Comparison of ENCODE assay signal across 36 cellular contexts in the genomic region with DNA sequence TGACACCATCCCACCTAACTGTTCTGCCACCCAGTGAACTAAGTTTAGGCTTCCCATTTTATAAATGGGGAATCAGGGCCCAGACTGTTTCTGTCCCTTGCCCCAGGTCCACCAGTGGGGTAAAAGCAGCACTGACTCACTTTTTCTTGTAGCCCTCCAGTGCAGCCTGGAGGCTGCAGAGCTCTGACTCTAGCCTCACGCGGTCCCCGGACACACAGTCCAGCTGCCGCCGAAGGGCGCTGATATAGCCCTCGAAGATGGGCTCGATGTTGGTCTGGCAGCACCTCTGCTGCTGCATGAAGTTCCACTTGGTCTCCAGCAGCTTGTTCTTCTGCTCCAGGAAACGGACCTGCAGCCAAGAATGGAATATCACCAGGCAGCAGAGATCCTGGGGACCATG. TPM values are rescaled to one million over a fixed set of nuclear protein-coding genes. Genes with fewer than 3 reads are reported as not detected.
"Had no signal": no experiment of that assay in that cellular context is flagged by ENCODE, and none has a peak within 500 bp of the region (broad histone marks: within the 10 kb centered on the region; RNA-seq: fewer than 3 reads in every experiment).

No MANE protein-coding gene starts in this region.

- H3K4me3 Mint-ChIP-seq: naive B cell; natural killer cell; nephron; neural progenitor cell; stimulated activated effector memory CD8-positive, alpha-beta T cell treated with anti-CD3 and anti-CD28 coated beads, Interleukin-12 subunit alpha, Interleukin-12 subunit beta, amount 100 ng/mL, for 72 hours; stimulated activated naive B cell treated with anti-CD40 and anti-IgM and Interleukin-4, amounts not matched to agents 10 μg/mL and 1 μg/mL and 100 μg/mL, for 72 hours; stimulated activated naive CD8-positive, alpha-beta T cell treated with anti-CD3 and anti-CD28 coated beads, Interleukin-15, Interleukin-2, amounts not matched to agents 100 ng/mL and 50 ng/mL, for 24 hours had no signal

- H3K36me3 Mint-ChIP-seq: natural killer cell; neural progenitor cell; stimulated activated effector memory CD8-positive, alpha-beta T cell treated with anti-CD3 and anti-CD28 coated beads, Interleukin-12 subunit alpha, Interleukin-12 subunit beta, amount 100 ng/mL, for 72 hours had no signal

- FAIRE-seq: urothelium cell line had no signal

- DNase-seq: naive B cell; natural killer cell; nucleus accumbens; ovary; right lobe of liver; stimulated activated CD4-positive, alpha-beta T cell treated with anti-CD3 and anti-CD28 coated beads, Interleukin-15, amount 100 ng/mL, for 24 hours; stimulated activated CD4-positive, alpha-beta T cell treated with anti-CD3 and anti-CD28 coated beads, Interleukin-2, amount 100 ng/mL, for 24 hours; stimulated activated CD4-positive, alpha-beta T cell treated with anti-CD3 and anti-CD28 coated beads, Interleukin-2, amount 100 ng/mL, for 48 hours; stimulated activated CD4-positive, alpha-beta T cell treated with anti-CD3 and anti-CD28 coated beads, Interleukin-4, amount 100 ng/mL, for 24 hours; stimulated activated naive B cell treated with anti-CD40 and anti-IgM and Interleukin-4, amounts not matched to agents 10 μg/mL and 1 μg/mL and 100 μg/mL, for 72 hours; stimulated activated naive CD4-positive, alpha-beta T cell treated with Interleukin-2 at 50 U/mL for 16 hours; stomach; thyroid gland; trophoblast cell; upper lobe of left lung had no signal

- H3K27ac Mint-ChIP-seq: naive B cell; natural killer cell; nephron; neural progenitor cell; stimulated activated effector memory CD8-positive, alpha-beta T cell treated with anti-CD3 and anti-CD28 coated beads, Interleukin-12 subunit alpha, Interleukin-12 subunit beta, amount 100 ng/mL, for 72 hours; stimulated activated naive B cell treated with anti-CD40 and anti-IgM and Interleukin-4, amounts not matched to agents 10 μg/mL and 1 μg/mL and 100 μg/mL, for 72 hours; stimulated activated naive CD8-positive, alpha-beta T cell treated with anti-CD3 and anti-CD28 coated beads, Interleukin-15, Interleukin-2, amounts not matched to agents 100 ng/mL and 50 ng/mL, for 24 hours had no signal

- H3K4me2 ChIP-seq: neural progenitor cell, smooth muscle cell had no signal

- H3K4me1 ChIP-seq: parathyroid adenoma, psoas muscle, right lobe of liver, stomach, thyroid gland, tibial nerve, upper lobe of left lung, vagina had no signal

- H3K9me3 Mint-ChIP-seq: natural killer cell; neural progenitor cell; stimulated activated effector memory CD8-positive, alpha-beta T cell treated with anti-CD3 and anti-CD28 coated beads, Interleukin-12 subunit alpha, Interleukin-12 subunit beta, amount 100 ng/mL, for 72 hours; stimulated activated naive B cell treated with anti-CD40 and anti-IgM and Interleukin-4, amounts not matched to agents 10 μg/mL and 1 μg/mL and 100 μg/mL, for 72 hours; stimulated activated naive CD8-positive, alpha-beta T cell treated with anti-CD3 and anti-CD28 coated beads, Interleukin-15, Interleukin-2, amounts not matched to agents 100 ng/mL and 50 ng/mL, for 24 hours had no signal

- ATAC-seq: natural killer cell; psoas muscle; right cardiac atrium; right lobe of liver; stimulated activated effector memory CD8-positive, alpha-beta T cell treated with anti-CD3 and anti-CD28 coated beads, Interleukin-12 subunit alpha, Interleukin-12 subunit beta, amount 100 ng/mL, for 72 hours; stimulated activated naive B cell treated with anti-CD40 and anti-IgM and Interleukin-4, amounts not matched to agents 10 μg/mL and 1 μg/mL and 100 μg/mL, for 72 hours had no signal

- H3K4me1 Mint-ChIP-seq: nephron had no signal

- H3K9ac ChIP-seq: neural progenitor cell, parathyroid adenoma had no signal

- H3K27ac ChIP-seq: neural progenitor cell, neutrophil, ovary, parathyroid adenoma, psoas muscle, right lobe of liver, skin epidermis, stomach, thoracic aorta, thyroid gland, tibial nerve, upper lobe of left lung, vagina had no signal

- H2AFZ ChIP-seq: parathyroid adenoma had no signal

- H3K27me3 ChIP-seq: neural progenitor cell, neutrophil, ovary, right lobe of liver, thyroid gland, tibial nerve, upper lobe of left lung, vagina had no signal

- H3K27me3 Mint-ChIP-seq: stimulated activated naive CD8-positive, alpha-beta T cell treated with anti-CD3 and anti-CD28 coated beads, Interleukin-15, Interleukin-2, amounts not matched to agents 100 ng/mL and 50 ng/mL, for 24 hours had no signal

- H3K36me3 ChIP-seq: neural progenitor cell, neutrophil, ovary, right lobe of liver, stomach, thoracic aorta, thyroid gland, tibial nerve, upper lobe of left lung, vagina had no signal

- H3K4me3 ChIP-seq: neural progenitor cell, ovary, psoas muscle, right lobe of liver, skin epidermis, smooth muscle cell, stomach, thoracic aorta, thyroid gland, tibial nerve, upper lobe of left lung, vagina had no signal

- H3K79me2 ChIP-seq: parathyroid adenoma had no signal

- H3K9me3 ChIP-seq: neutrophil, ovary, psoas muscle, right lobe of liver, stomach, thoracic aorta, thyroid gland, tibial nerve, upper lobe of left lung, vagina had no signal

RNA-seq across cellular contexts. Expression of a gene that starts 2.6 kb away (rescaled TPM):
- total RNA-seq: natural killer cell, omental fat pad, ovary, progenitor cell of endocrine pancreas, psoas muscle, renal cortical epithelial cell, right cardiac atrium, right lobe of liver, smooth muscle cell, stomach, subcutaneous adipose tissue, temporal lobe, thoracic aorta, thyroid gland, tibial nerve, upper lobe of left lung, ureter, vagina had no signal
- polyA plus RNA-seq: neural cell, ovary, psoas muscle, right cardiac atrium, stomach had no signal

RNA-seq across cellular contexts. Expression of a gene that starts 18.1 kb away (rescaled TPM):
- total RNA-seq: natural killer cell, omental fat pad, ovary, progenitor cell of endocrine pancreas, psoas muscle, renal cortical epithelial cell, right cardiac atrium, right lobe of liver, stomach, subcutaneous adipose tissue, temporal lobe, thoracic aorta, thyroid gland, tibial nerve, upper lobe of left lung, ureter, vagina had no signal
- polyA plus RNA-seq: neural cell, ovary, psoas muscle, right cardiac atrium, stomach had no signal

RNA-seq across cellular contexts. Expression of a gene that starts 30.6 kb away (rescaled TPM):
- total RNA-seq: natural killer cell, omental fat pad, progenitor cell of endocrine pancreas, psoas muscle, renal cortical epithelial cell, right cardiac atrium, right lobe of liver, stomach, subcutaneous adipose tissue, temporal lobe, thoracic aorta, thyroid gland, tibial nerve, upper lobe of left lung, ureter, vagina had no signal
- polyA plus RNA-seq: neural cell, ovary, psoas muscle, stomach had no signal

RNA-seq across cellular contexts. Expression of a gene that starts 36.3 kb away (rescaled TPM):
- total RNA-seq: natural killer cell, omental fat pad, ovary, progenitor cell of endocrine pancreas, psoas muscle, renal cortical epithelial cell, right cardiac atrium, right lobe of liver, smooth muscle cell, stomach, subcutaneous adipose tissue, temporal lobe, thoracic aorta, thyroid gland, tibial nerve, upper lobe of left lung, ureter, vagina had no signal
- polyA plus RNA-seq: neural cell, ovary, psoas muscle, right cardiac atrium, smooth muscle cell, stomach had no signal

RNA-seq across cellular contexts. Expression of a gene that starts 48.4 kb away (rescaled TPM):
- total RNA-seq: natural killer cell, progenitor cell of endocrine pancreas, right cardiac atrium, subcutaneous adipose tissue, thyroid gland, tibial nerve had no signal
- polyA plus RNA-seq: neural cell, ovary, right cardiac atrium had no signal
